7 cellular contexts compared by ENCODE assay signal in the genomic region with DNA sequence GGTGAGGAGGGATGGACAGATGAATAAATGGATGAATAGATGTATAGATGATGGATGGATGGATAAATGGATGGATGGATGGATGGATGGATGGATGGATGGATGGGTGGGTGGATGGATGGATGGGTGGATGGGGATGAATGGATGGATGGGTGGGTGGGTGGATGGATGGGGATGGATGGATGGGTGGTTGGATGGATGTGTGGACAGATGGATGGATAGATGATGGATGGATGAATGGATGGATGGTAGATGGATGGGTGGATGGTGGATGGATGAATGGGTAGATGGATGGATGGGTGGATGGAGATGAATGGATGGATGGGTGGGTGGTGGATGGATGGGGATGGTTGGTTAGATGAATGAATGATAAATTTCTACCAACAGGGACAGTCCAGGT.
"Had no signal": no experiment of that assay in that cellular context is flagged by ENCODE, and none has a peak within 500 bp of the region (broad histone marks: within the 10 kb centered on the region; RNA-seq: fewer than 3 reads in every experiment).

No MANE protein-coding gene starts in this region.

- H2AFZ ChIP-seq: GM23338 had no signal

- H3K9me3 ChIP-seq: HAP-1 had no signal

- ATAC-seq: GM23338, HCT116, K562 had no signal

- DNase-seq: H7, IMR-90 had no signal

- FAIRE-seq: HTR-8/SVneo, K562 had no signal

- H3K27ac Mint-ChIP-seq: GM23338 had no signal

- H3K4me1 ChIP-seq: HAP-1 had no signal

- H3K4me2 ChIP-seq: GM23338 had no signal

- H3K36me3 ChIP-seq: HAP-1 had no signal

- H3K4me3 ChIP-seq: GM23338, HAP-1, K562 had no signal

- H3K4me3 Mint-ChIP-seq: GM23338 had no signal
